21 cellular contexts compared by ENCODE assay signal in genomic region chr1:226965581-226966440, GRCh38. TPM values are rescaled to one million over a fixed set of nuclear protein-coding genes. Genes with fewer than 3 reads are reported as not detected.
DNase-seq lines count a peak whose midpoint lies in the region; ATAC-seq, FAIRE-seq and TF ChIP-seq lines count a peak whose summit lies in the region.
"Had no signal": no experiment of that assay in that cellular context is flagged by ENCODE, and none has a peak within 500 bp of the region (broad histone marks: within the 10 kb centered on the region; RNA-seq: fewer than 3 reads in every experiment).

No MANE protein-coding gene starts in this region.

- no peaks in the 10 kb centered on the region for H3K27me3 ChIP-seq in gastrocnemius medialis
- H3K27me3 ChIP-seq: Peyer's patch had no signal

- no peaks in the 10 kb centered on the region for H3K4me1 Mint-ChIP-seq in mesothelial cell of epicardium

- H3K27ac Mint-ChIP-seq in mesothelial cell of epicardium, result no peak overlapping the region
- H3K27ac Mint-ChIP-seq: CD4-positive, alpha-beta T cell; HFFc6 had no signal

- no peak overlapping the region for H3K27ac ChIP-seq in HEK293 (ENCODE audit: extremely low read depth, low read depth, low read length)
- no peak overlapping the region for H3K27ac ChIP-seq in kidney (ENCODE audit: low read depth in 2 of 2, low read length in 2 of 2)
- peak overlapping the region; percentile 99 for H3K27ac ChIP-seq in gastrocnemius medialis
- H3K27ac ChIP-seq: A549, KMS-11, Peyer's patch had no signal

- DNase-seq in Right ventricle myocardium inferior (ENCODE audit: missing footprints), result peak; percentile 56
- DNase-seq in cardiac septum (ENCODE audit: low spot score), result no peak
- peak; percentile 73 for DNase-seq in kidney
- DNase-seq in gastrocnemius medialis, result peak in 1 of 2 donors; percentile 67
- no peak for DNase-seq in NCI-H2029 treated with DMSO at 0.1 percent for 48 hours (lab: John Stamatoyannopoulos, UW)
- no peak for DNase-seq in mesothelial cell of epicardium (ENCODE audit: low spot score in 2 of 2, unreplicated experiment in 2 of 2)
- no peak for DNase-seq in NCI-H1930 (lab: John Stamatoyannopoulos, UW)
- DNase-seq: CD4-positive, alpha-beta T cell; DND-41; GF-D8; HFFc6; NCI-H1092; NCI-H2029; NCI-H524; Peyer's patch; SHP77 treated with DMSO at 0.1 percent for 48 hours had no signal

- no peaks in the 10 kb centered on the region for H3K27me3 Mint-ChIP-seq in mesothelial cell of epicardium (ENCODE audit: low read depth)
- H3K27me3 Mint-ChIP-seq: CD4-positive, alpha-beta T cell had no signal

- in situ Hi-C loops in gastrocnemius medialis (cut with MboI; ENCODE audit: low sequenced_read_pairs in 4 of 4), result no loop called here

- CTCF ChIA-PET in HEK293 (lab: Yijun Ruan, JAX), result no interaction called here

- H3K4me3 ChIP-seq in HEK293 (ENCODE audit: low read depth, low read length) (no peak overlapping the region), kidney (ENCODE audit: low read length in 2 of 2) (no peak overlapping the region), gastrocnemius medialis (no peak overlapping the region)
- H3K4me3 ChIP-seq: A549, Peyer's patch had no signal

- peaks cover 16% of the 10 kb centered on the region for H3K36me3 Mint-ChIP-seq in mesothelial cell of epicardium

- no peak for FAIRE-seq in kidney (lab: Jason Lieb, UNC)
- FAIRE-seq: A549, D721Med, H1 had no signal

- H3K9me3 Mint-ChIP-seq in mesothelial cell of epicardium, result peaks cover 4% of the 10 kb centered on the region
- H3K9me3 Mint-ChIP-seq: HFFc6 had no signal

- TF ChIP-seq CTCF in HEK293 (tag by site-specific recombination; IDR thresholded peaks at IDR 0.05) (no peak), kidney (IDR thresholded peaks at IDR 0.05; ENCODE audit: borderline replicate concordance, extremely low read depth, insufficient read depth) (no peak), gastrocnemius medialis (IDR thresholded peaks at IDR 0.05 in 4 of 5, conservative IDR thresholded peaks at IDR 0.05 in 1 of 5) (no peak), mesothelial cell of epicardium (IDR thresholded peaks at IDR 0.05; ENCODE audit: unreplicated experiment) (no peak)

- H3K9me3 ChIP-seq in HEK293 (ENCODE audit: control insufficient read depth, insufficient read depth, low read depth, low read length) (no peaks in the 10 kb centered on the region), kidney (ENCODE audit: control insufficient read depth in 1 of 2, low read length in 2 of 2) (no peaks in the 10 kb centered on the region), gastrocnemius medialis (no peaks in the 10 kb centered on the region)
- H3K9me3 ChIP-seq: A549, Peyer's patch had no signal

- no peak overlapping the region for H3K9ac ChIP-seq in kidney (ENCODE audit: low read length in 2 of 2)
- H3K9ac ChIP-seq: KMS-11 had no signal

- H3K4me1 ChIP-seq in HEK293 (ENCODE audit: control insufficient read depth, insufficient read depth, low read length) (no peaks in the 10 kb centered on the region), kidney (ENCODE audit: control insufficient read depth in 1 of 2, insufficient read depth in 1 of 2, low read depth in 1 of 2, low read length in 2 of 2) (peaks cover 0 to 4% of the 10 kb centered on the region in 2 donors), gastrocnemius medialis (peaks cover 83 to 89% of the 10 kb centered on the region in 2 donors)
- H3K4me1 ChIP-seq: A549, Peyer's patch had no signal

- ATAC-seq in Right ventricle myocardium inferior, result no peak
- no peak for ATAC-seq in gastrocnemius medialis
- ATAC-seq: A549 had no signal

- H3K4me3 Mint-ChIP-seq in mesothelial cell of epicardium, result no peak overlapping the region
- H3K4me3 Mint-ChIP-seq: CD4-positive, alpha-beta T cell; HFFc6 had no signal

- H3K36me3 ChIP-seq in HEK293 (ENCODE audit: control insufficient read depth in 2 of 2, insufficient read depth in 1 of 2, low read length in 2 of 2) (peaks cover 7 to 43% of the 10 kb centered on the region in 2 experiments; a peak in 2 of 3 replicates), kidney (ENCODE audit: control insufficient read depth in 1 of 2, insufficient read depth in 2 of 2, low read length in 2 of 2) (peaks cover 0 to 7% of the 10 kb centered on the region in 2 donors), gastrocnemius medialis (peaks cover 0 to 26% of the 10 kb centered on the region in 2 donors)

- intact Hi-C loops in Right ventricle myocardium inferior (cut with DNase I), result no loop called here
- intact Hi-C loops in cardiac septum (cut with DNase I), result no loop called here
- intact Hi-C loops in kidney (cut with DNase I), result no loop called here
- intact Hi-C loops in gastrocnemius medialis (cut with DNase I; ENCODE audit: low total_unique reads), result no loop called here

- POLR2A ChIA-PET in HEK293 (lab: Yijun Ruan, JAX), result no interaction called here

- TF ChIP-seq POLR2A in gastrocnemius medialis (IDR thresholded peaks at IDR 0.05), result no peak

TF ChIP-seq in HEK293, 187 proteins besides CTCF, POLR2A, EP300 and RAD21:
- no peak for TF ChIP-seq ZNF830 (tag by site-specific recombination; IDR thresholded peaks at IDR 0.05; ENCODE audit: low read depth)
- no peak for TF ChIP-seq ZNF561 (tag by site-specific recombination; IDR thresholded peaks at IDR 0.05; ENCODE audit: borderline replicate concordance)
- 0 out of 2 replicates have a peak, but pooled peaks have one; percentile 15 for TF ChIP-seq SCRT1 (tag by site-specific recombination; IDR thresholded peaks at IDR 0.05; ENCODE audit: borderline replicate concordance)
- no peak for TF ChIP-seq KLF8 (tag by site-specific recombination; IDR thresholded peaks at IDR 0.05)

RNA-seq across cellular contexts. Expression of gene COQ8A, which starts 25.7 kb away (rescaled TPM):
- total RNA-seq in Right ventricle myocardium inferior, result 412 TPM
- 168 TPM for total RNA-seq in cardiac septum
- total RNA-seq in kidney, result 29.4 TPM
- 44.1 TPM for polyA plus RNA-seq in kidney (ENCODE audit: insufficient read depth, low read depth, low replicate concordance)
- 1,000 to 10,000 TPM in 3 of 4 donors, 100 to 1,000 TPM in 1; 950 to 2,403 (median 1,384) TPM for total RNA-seq in gastrocnemius medialis
- total RNA-seq in mesothelial cell of epicardium, result 17.7 to 22.7 TPM (median 19.9 TPM) in 3 replicates

Comparison
In these comparisons a context has a peak if more than half of its experiments do, and no peak if none do; other contexts are left out.
1. DNase-seq: peak in Right ventricle myocardium inferior (single experiment) and kidney (single experiment); none in cardiac septum (single experiment), NCI-H2029 treated with DMSO at 0.1 percent for 48 hours (single experiment), mesothelial cell of epicardium (0 of 2) and NCI-H1930 (0 of 2).
2. H3K27ac ChIP-seq: peak in gastrocnemius medialis (4 of 4); none in HEK293 (single experiment) and kidney (0 of 2).